21 cellular contexts compared by ENCODE assay signal in the genomic region with DNA sequence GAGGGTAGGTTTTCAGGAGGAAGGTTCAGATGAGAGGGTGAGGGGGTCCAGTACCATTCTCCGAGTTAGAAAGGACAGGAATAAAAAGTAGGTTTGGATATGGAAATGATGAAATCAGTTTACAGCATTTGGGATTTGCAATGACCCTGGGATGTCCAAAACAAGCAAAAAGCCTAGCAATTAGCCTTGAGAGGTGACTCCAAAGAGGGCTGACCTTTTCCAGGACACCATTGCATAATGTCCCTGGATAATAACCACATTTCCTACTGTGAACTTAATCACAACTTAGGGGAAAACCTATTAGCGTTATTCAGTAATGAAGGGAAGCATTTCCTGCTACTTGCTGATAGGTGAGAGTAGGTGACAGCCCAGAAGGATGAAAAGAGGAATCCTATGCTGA.
"Had no signal": no experiment of that assay in that cellular context is flagged by ENCODE, and none has a peak within 500 bp of the region (broad histone marks: within the 10 kb centered on the region; RNA-seq: fewer than 3 reads in every experiment).

No MANE protein-coding gene starts in this region.

- H3K27me3 ChIP-seq: cardiac muscle cell, foreskin keratinocyte, tibial artery had no signal

- H3K9me3 Mint-ChIP-seq: activated naive CD8-positive, alpha-beta T cell treated with anti-CD3 and anti-CD28 coated beads, Interleukin-2, amount 10 ng/mL, durations not matched to agents 7 days and 5 days; dendritic cell treated with granulocyte-macrophage colony-stimulating factor and Interleukin-4, amounts not matched to agents 40 ng/mL and 50 ng/mL, for 4 days had no signal

- H3K9me3 ChIP-seq: lower lobe of right lung, tibial artery had no signal

- H3K27me3 Mint-ChIP-seq: activated CD4-positive, alpha-beta memory T cell treated with anti-CD3 and anti-CD28 coated beads for 36 hours; activated naive CD8-positive, alpha-beta T cell treated with anti-CD3 and anti-CD28 coated beads, Interleukin-2, amount 10 ng/mL, durations not matched to agents 7 days and 5 days; dendritic cell treated with granulocyte-macrophage colony-stimulating factor and Interleukin-4, amounts not matched to agents 40 ng/mL and 50 ng/mL, for 4 days had no signal

- DNase-seq: activated CD4-positive, alpha-beta memory T cell treated with anti-CD3 and anti-CD28 coated beads for 36 hours; activated CD4-positive, alpha-beta T cell treated with anti-CD3 and anti-CD28 coated beads for 48 hours; activated effector memory CD4-positive, alpha-beta T cell treated with Interleukin-2 at 50 U/mL for 16 hours; activated naive CD4-positive, alpha-beta T cell treated with anti-CD3 and anti-CD28 coated beads for 36 hours; activated naive CD8-positive, alpha-beta T cell treated with anti-CD3 and anti-CD28 coated beads, Interleukin-2, amount 10 ng/mL, durations not matched to agents 7 days and 5 days; activated T-cell treated with anti-CD3 and anti-CD28 coated beads, Interleukin-2, amount 50 U/mL, for 72 hours; amygdala; effector CD4-positive, alpha-beta T cell; foreskin keratinocyte; glutamatergic neuron; hypothalamus; lower lobe of right lung; naive B cell; occipital lobe; stimulated activated CD4-positive, alpha-beta T cell treated with anti-CD3 and anti-CD28 coated beads, Interleukin-12 subunit alpha, Interleukin-12 subunit beta, amount 100 ng/mL, for 4 hours; stimulated activated CD4-positive, alpha-beta T cell treated with anti-CD3 and anti-CD28 coated beads, Interleukin-4, amount 100 ng/mL, for 4 hours; stimulated activated naive CD8-positive, alpha-beta T cell treated with anti-CD3 and anti-CD28 coated beads, Interleukin-15, Interleukin-2, amounts not matched to agents 100 U/mL and 50 U/mL, for 24 hours; substantia nigra had no signal

- H3K4me1 ChIP-seq: foreskin keratinocyte, lower lobe of right lung, tibial artery had no signal

- H3K27ac ChIP-seq: cardiac muscle cell, foreskin keratinocyte, lower lobe of right lung, tibial artery had no signal

- ATAC-seq: activated T-cell treated with anti-CD3 and anti-CD28 coated beads, Interleukin-2, amount 50 U/mL, for 72 hours; foreskin keratinocyte; lower lobe of right lung; stimulated activated naive CD8-positive, alpha-beta T cell treated with anti-CD3 and anti-CD28 coated beads, Interleukin-15, Interleukin-2, amounts not matched to agents 100 U/mL and 50 U/mL, for 24 hours had no signal

- H3K36me3 Mint-ChIP-seq: activated CD4-positive, alpha-beta memory T cell treated with anti-CD3 and anti-CD28 coated beads for 36 hours; activated naive CD8-positive, alpha-beta T cell treated with anti-CD3 and anti-CD28 coated beads, Interleukin-2, amount 10 ng/mL, durations not matched to agents 7 days and 5 days; naive B cell had no signal

- H3K36me3 ChIP-seq: cardiac muscle cell, lower lobe of right lung, tibial artery had no signal

- H3K4me3 ChIP-seq: cardiac muscle cell, lower lobe of right lung, tibial artery had no signal

- H3K4me3 Mint-ChIP-seq: activated CD4-positive, alpha-beta memory T cell treated with anti-CD3 and anti-CD28 coated beads for 36 hours; activated naive CD4-positive, alpha-beta T cell treated with anti-CD3 and anti-CD28 coated beads for 36 hours; activated naive CD8-positive, alpha-beta T cell treated with anti-CD3 and anti-CD28 coated beads, Interleukin-2, amount 10 ng/mL, durations not matched to agents 7 days and 5 days; activated T-cell treated with anti-CD3 and anti-CD28 coated beads, Interleukin-2, amount 50 U/mL, for 72 hours; dendritic cell treated with granulocyte-macrophage colony-stimulating factor and Interleukin-4, amounts not matched to agents 40 ng/mL and 50 ng/mL, for 4 days; naive B cell had no signal

- H3K27ac Mint-ChIP-seq: activated CD4-positive, alpha-beta memory T cell treated with anti-CD3 and anti-CD28 coated beads for 36 hours; activated naive CD4-positive, alpha-beta T cell treated with anti-CD3 and anti-CD28 coated beads for 36 hours; activated naive CD8-positive, alpha-beta T cell treated with anti-CD3 and anti-CD28 coated beads, Interleukin-2, amount 10 ng/mL, durations not matched to agents 7 days and 5 days; activated T-cell treated with anti-CD3 and anti-CD28 coated beads, Interleukin-2, amount 50 U/mL, for 72 hours; dendritic cell treated with granulocyte-macrophage colony-stimulating factor and Interleukin-4, amounts not matched to agents 40 ng/mL and 50 ng/mL, for 4 days; naive B cell had no signal

- H3K4me1 Mint-ChIP-seq: activated naive CD8-positive, alpha-beta T cell treated with anti-CD3 and anti-CD28 coated beads, Interleukin-2, amount 10 ng/mL, durations not matched to agents 7 days and 5 days had no signal
